Comparison of ENCODE assay signal across 10 cellular contexts in the genomic region with DNA sequence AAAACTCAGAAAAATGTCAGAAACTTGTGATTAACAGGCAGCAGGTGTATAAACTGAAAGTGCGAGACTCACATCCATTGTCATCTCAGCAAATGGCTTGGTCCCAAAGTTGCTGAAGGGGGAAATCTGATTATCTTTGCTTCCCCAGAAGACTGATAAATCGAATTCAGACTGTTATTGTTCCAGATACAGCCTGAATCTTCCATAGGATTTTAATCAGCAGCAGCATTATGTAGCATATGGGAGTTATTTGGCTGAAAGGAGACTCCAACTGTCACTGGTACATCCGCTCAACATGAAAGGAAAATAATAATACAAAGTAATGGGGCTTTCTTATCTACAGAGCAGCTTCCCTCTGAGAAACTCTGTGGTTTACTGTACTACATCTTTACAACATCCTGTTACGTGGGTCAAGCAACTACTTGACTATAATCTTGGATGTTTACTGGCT.
DNase-seq lines count a peak whose midpoint lies in the region; ATAC-seq and TF ChIP-seq lines count a peak whose summit lies in the region.
"Had no signal": no experiment of that assay in that cellular context is flagged by ENCODE, and none has a peak within 500 bp of the region (broad histone marks: within the 10 kb centered on the region; RNA-seq: fewer than 3 reads in every experiment).

No MANE protein-coding gene starts in this region.

- no peaks in the 10 kb centered on the region for H3K79me2 ChIP-seq in GM23248 (ENCODE audit: insufficient read depth)

- H2AFZ ChIP-seq in GM23248, result peak overlapping the region; percentile 63

- DNase-seq in GM23248, result no peak
- peak; percentile 70 for DNase-seq in NCI-H1694 treated with DMSO at 0.1 percent for 48 hours (lab: John Stamatoyannopoulos, UW)
- no peak for DNase-seq in progenitor cell of endocrine pancreas (ENCODE audit: low spot score, unreplicated experiment)
- no peak for DNase-seq in DMS153 treated with DMSO at 0.1 percent for 48 hours (lab: John Stamatoyannopoulos, UW; ENCODE audit: unreplicated experiment)
- DNase-seq in dedifferentiated amniotic fluid mesenchymal stem cell (ENCODE audit: extremely low spot score), result no peak
- DNase-seq in HCEC 1CT, result no peak
- DNase-seq: Caco-2, Peyer's patch had no signal

- H3K36me3 ChIP-seq in GM23248 (ENCODE audit: low read depth), result no peaks in the 10 kb centered on the region
- H3K36me3 ChIP-seq: Peyer's patch had no signal

- no peaks in the 10 kb centered on the region for H3K9me3 ChIP-seq in GM23248 (ENCODE audit: low read depth)
- H3K9me3 ChIP-seq: Caco-2, Peyer's patch had no signal

- H3K27ac ChIP-seq in GM23248, result no peak overlapping the region; the same call in 1 of the 2 replicates
- H3K27ac ChIP-seq: Peyer's patch had no signal

- H4K20me1 ChIP-seq in GM23248 (ENCODE audit: insufficient read depth), result no peaks in the 10 kb centered on the region

- H3F3A ChIP-seq in GM23248 (ENCODE audit: insufficient read depth), result peaks cover 25% of the 10 kb centered on the region

- H3K4me3 Mint-ChIP-seq in brain (peak overlapping the region in 1 of 5 experiments; percentile 3), progenitor cell of endocrine pancreas (ENCODE audit: low read depth) (no peak overlapping the region)

- H3K27ac Mint-ChIP-seq in brain, result peak overlapping the region in 4 of 5 experiments; percentile 60 to 84 (median 68)
- H3K27ac Mint-ChIP-seq in progenitor cell of endocrine pancreas, result peak overlapping the region; percentile 47

- no peak for TF ChIP-seq CTCF in brain (conservative IDR thresholded peaks at IDR 0.05)
- no peak for TF ChIP-seq CTCF in progenitor cell of endocrine pancreas (IDR thresholded peaks at IDR 0.05; ENCODE audit: unreplicated experiment)

- H3K9me3 Mint-ChIP-seq in brain (peaks cover 6 to 10% (median 7%) of the 10 kb centered on the region in 5 experiments), progenitor cell of endocrine pancreas (ENCODE audit: low read depth) (peaks cover 13% of the 10 kb centered on the region)

- H3K36me3 Mint-ChIP-seq in brain (peaks cover 3% of the 10 kb centered on the region), progenitor cell of endocrine pancreas (ENCODE audit: insufficient read depth) (peaks cover 3% of the 10 kb centered on the region)

- in situ Hi-C loops in GM23248 (cut with MboI), result no loop called here

- H3K4me3 ChIP-seq in GM23248, result no peak overlapping the region
- H3K4me3 ChIP-seq: Peyer's patch had no signal

- H3K4me1 ChIP-seq in GM23248 (ENCODE audit: insufficient read depth), result peaks cover 42% of the 10 kb centered on the region
- H3K4me1 ChIP-seq: Caco-2, Peyer's patch had no signal

- no peak for ATAC-seq in HG02678 (IDR thresholded peaks at IDR 0.05; ENCODE audit: unreplicated experiment)

- no peak overlapping the region for H3K9ac ChIP-seq in GM23248

- no peaks in the 10 kb centered on the region for H3K9me2 ChIP-seq in GM23248 (ENCODE audit: insufficient read depth)

- H3K4me1 Mint-ChIP-seq in brain, result peaks cover 69% of the 10 kb centered on the region
- H3K4me1 Mint-ChIP-seq in progenitor cell of endocrine pancreas (ENCODE audit: low read depth), result peaks cover 33% of the 10 kb centered on the region

- 72 to 74% methylated on average over 4 of the region's 4 CpGs for WGBS in GM23248 (ENCODE audit: low coverage in 1 of 2, low lambda C conversion rate in 2 of 2, missing lambda C conversion rate in 2 of 2), 2 experiments

- H3K27me3 Mint-ChIP-seq in brain (peaks cover 2% of the 10 kb centered on the region), progenitor cell of endocrine pancreas (no peaks in the 10 kb centered on the region)

- no peak overlapping the region for H3K4me2 ChIP-seq in GM23248 (ENCODE audit: unreplicated experiment)

- H3K27me3 ChIP-seq in GM23248 (replicated peaks; ENCODE audit: insufficient read depth), result no peaks in the 10 kb centered on the region
- H3K27me3 ChIP-seq: Peyer's patch had no signal
